ENCODE assay signal across 20 cellular contexts in genomic region chr6:144957236-144957937, GRCh38.
"Had no signal": no experiment of that assay in that cellular context is flagged by ENCODE, and none has a peak within 500 bp of the region (broad histone marks: within the 10 kb centered on the region; RNA-seq: fewer than 3 reads in every experiment).

No MANE protein-coding gene starts in this region.

- H3K36me3 Mint-ChIP-seq: activated naive CD8-positive, alpha-beta T cell had no signal

- H3K27me3 Mint-ChIP-seq: activated naive CD8-positive, alpha-beta T cell had no signal

- H3K36me3 ChIP-seq: esophagus squamous epithelium, thyroid gland, uterus had no signal

- H3K9me3 ChIP-seq: body of pancreas, esophagus squamous epithelium, thyroid gland, uterus had no signal

- H3K4me1 Mint-ChIP-seq: nephron progenitor cell had no signal

- H3K4me3 ChIP-seq: body of pancreas, esophagus squamous epithelium, thyroid gland, uterus had no signal

- H3K9me3 Mint-ChIP-seq: nephron progenitor cell had no signal

- H3K27ac Mint-ChIP-seq: activated naive CD8-positive, alpha-beta T cell; nephron progenitor cell had no signal

- H3K27me3 ChIP-seq: body of pancreas, esophagus squamous epithelium, thyroid gland, uterus had no signal

- DNase-seq: activated CD4-positive, alpha-beta T cell treated with anti-CD3 and anti-CD28 coated beads, Interleukin-2, amount 50 U/mL, for 4 hours; activated gamma-delta T cell treated with Interleukin-2 at 50 U/mL for 16 hours; amniotic stem cell; body of pancreas; central memory CD4-positive, alpha-beta T cell; esophagus squamous epithelium; foreskin melanocyte; glutamatergic neuron; hippocampal formation; islet precursor cell; mammary epithelial cell; nephron progenitor cell; occipital lobe; retina; stimulated activated CD4-positive, alpha-beta T cell treated with anti-CD3 and anti-CD28 coated beads, Interleukin-2, amount 100 ng/mL, for 24 hours; stimulated activated naive CD4-positive, alpha-beta T cell treated with Interleukin-2 at 50 U/mL for 16 hours; thyroid gland; uterus had no signal

- H3K4me1 ChIP-seq: body of pancreas, esophagus squamous epithelium, thyroid gland, uterus had no signal

- ATAC-seq: body of pancreas, left lobe of liver had no signal

- H3K4me3 Mint-ChIP-seq: activated naive CD8-positive, alpha-beta T cell; nephron progenitor cell had no signal

- H3K27ac ChIP-seq: body of pancreas, esophagus squamous epithelium, thyroid gland, uterus had no signal
